11 cellular contexts compared by ENCODE assay signal in genomic region chr6:110590821-110591351, GRCh38.
DNase-seq lines count a peak whose midpoint lies in the region; ATAC-seq and TF ChIP-seq lines count a peak whose summit lies in the region.
"Had no signal": no experiment of that assay in that cellular context is flagged by ENCODE, and none has a peak within 500 bp of the region (broad histone marks: within the 10 kb centered on the region; RNA-seq: fewer than 3 reads in every experiment).

No MANE protein-coding gene starts in this region.

- H3K4me3 ChIP-seq in GM12865 (ENCODE audit: low read depth, low read length): no peak overlapping the region
- H3K4me3 ChIP-seq in heart right ventricle: no peak overlapping the region
- H3K4me3 ChIP-seq: body of pancreas, neural progenitor cell had no signal

- no peaks in the 10 kb centered on the region for H3K27me3 ChIP-seq in heart right ventricle
- H3K27me3 ChIP-seq: body of pancreas, neural progenitor cell had no signal

- POLR2A ChIA-PET in activated B cell treated with CpG ODN at 0.5 μM for 24 hours (lab: Charles Lee): interaction anchor here (1.3 to 1.8 kb wide), 2 partner anchors 284 to 368 kb away, joined by 6 to 7 read pairs; partner anchors contain the start of genes AMD1 and GTF3C6

- peak; percentile 65 for DNase-seq in GM12865 (ENCODE audit: low read depth)
- peak; percentile 58 for DNase-seq in HCEC 1CT
- no peak for DNase-seq in activated B cell treated with CpG ODN at 0.5 μM for 24 hours
- peak; percentile 27 for DNase-seq in non-pigmented ciliary epithelial cell (ENCODE audit: low read depth)
- no peak for DNase-seq in heart right ventricle
- no peak for DNase-seq in NCI-H2196 (lab: John Stamatoyannopoulos, UW; ENCODE audit: unreplicated experiment)
- DNase-seq in NCI-H1436 treated with DMSO at 0.1 percent for 48 hours (lab: John Stamatoyannopoulos, UW): no peak
- DNase-seq: body of pancreas, NCI-H510A treated with DMSO at 0.1 percent for 48 hours, trophoblast cell had no signal

- peak overlapping the region; percentile 92 for H3K27ac Mint-ChIP-seq in activated B cell treated with CpG ODN at 0.5 μM for 24 hours
- H3K27ac Mint-ChIP-seq: neural progenitor cell had no signal

- no peaks in the 10 kb centered on the region for H3K27me3 Mint-ChIP-seq in activated B cell treated with CpG ODN at 0.5 μM for 24 hours

- H3K36me3 Mint-ChIP-seq in activated B cell treated with CpG ODN at 0.5 μM for 24 hours (ENCODE audit: low read depth): peaks cover 2% of the 10 kb centered on the region
- H3K36me3 Mint-ChIP-seq: neural progenitor cell had no signal

- peaks cover 20% of the 10 kb centered on the region for H3K4me1 Mint-ChIP-seq in activated B cell treated with CpG ODN at 0.5 μM for 24 hours

- intact Hi-C loops in activated B cell treated with CpG ODN at 0.5 μM for 24 hours (cut with micrococcal nuclease) (loop anchor here (5.0 kb wide), 1 partner anchor 391 kb away; the partner anchor contains the start of gene RPF2), heart right ventricle (cut with DNase I) (no loop called here)

- H3K9me3 ChIP-seq in heart right ventricle: no peaks in the 10 kb centered on the region
- H3K9me3 ChIP-seq: body of pancreas had no signal

- peaks cover 4% of the 10 kb centered on the region for H3K9me3 Mint-ChIP-seq in activated B cell treated with CpG ODN at 0.5 μM for 24 hours

- no peak overlapping the region for H3K4me3 Mint-ChIP-seq in activated B cell treated with CpG ODN at 0.5 μM for 24 hours
- H3K4me3 Mint-ChIP-seq: neural progenitor cell had no signal

- ATAC-seq in activated B cell treated with CpG ODN at 0.5 μM for 24 hours (ENCODE audit: low read depth) (no peak), heart right ventricle (no peak)
- ATAC-seq: body of pancreas had no signal

- CTCF ChIA-PET in activated B cell treated with CpG ODN at 0.5 μM for 24 hours (lab: Charles Lee): no interaction called here

- 76 to 85% methylated on average over 3 of the region's 3 CpGs for WGBS in heart right ventricle, 2 donors

- no peak overlapping the region for H3K27ac ChIP-seq in heart right ventricle
- H3K27ac ChIP-seq: body of pancreas, neural progenitor cell had no signal

- TF ChIP-seq CTCF in GM12865 (IDR thresholded peaks at IDR 0.05; ENCODE audit: insufficient read depth, low read depth, low read length, missing control alignments) (no peak), activated B cell treated with CpG ODN at 0.5 μM for 24 hours (IDR thresholded peaks at IDR 0.05) (no peak), heart right ventricle (IDR thresholded peaks at IDR 0.05) (no peak)

- H3K4me1 ChIP-seq in heart right ventricle: peaks cover 0 to 31% (median 0%) of the 10 kb centered on the region in 9 donors
- H3K4me1 ChIP-seq: body of pancreas had no signal

- H3K36me3 ChIP-seq in heart right ventricle: no peaks in the 10 kb centered on the region
- H3K36me3 ChIP-seq: neural progenitor cell had no signal

Comparison
In these comparisons a context has a peak if more than half of its experiments do, and no peak if none do; other contexts are left out.
1. DNase-seq: peak in GM12865 (single experiment), HCEC 1CT (single experiment) and non-pigmented ciliary epithelial cell (single experiment); none in activated B cell treated with CpG ODN at 0.5 μM for 24 hours (single experiment), heart right ventricle (0 of 2), NCI-H2196 (single experiment) and NCI-H1436 treated with DMSO at 0.1 percent for 48 hours (single experiment).